In genomic region chr6:115765966-115766365, GRCh38 we compare ENCODE assay signal across 31 cellular contexts.
"Had no signal": no experiment of that assay in that cellular context is flagged by ENCODE, and none has a peak within 500 bp of the region (broad histone marks: within the 10 kb centered on the region; RNA-seq: fewer than 3 reads in every experiment).

No MANE protein-coding gene starts in this region.

- H3K27ac ChIP-seq: ascending aorta, cardiac muscle cell, colonic mucosa, VCaP had no signal

- DNase-seq: activated CD4-positive, alpha-beta memory T cell treated with anti-CD3 and anti-CD28 coated beads, Interleukin-2, amount 10 ng/mL, durations not matched to agents 7 days and 5 days; activated CD4-positive, alpha-beta T cell treated with anti-CD3 and anti-CD28 coated beads for 1 hour; activated CD4-positive, alpha-beta T cell treated with anti-CD3 and anti-CD28 coated beads for 36 hours; activated CD4-positive, alpha-beta T cell treated with anti-CD3 and anti-CD28 coated beads for 48 hours; activated CD4-positive, alpha-beta T cell treated with anti-CD3 and anti-CD28 coated beads, Interleukin-2, amount 10 ng/mL, durations not matched to agents 7 days and 5 days; activated CD4-positive, alpha-beta T cell treated with anti-CD3 and anti-CD28 coated beads, Interleukin-2, amount 50 U/mL, for 48 hours; activated CD4-positive, CD25-positive, alpha-beta regulatory T cell; activated CD8-positive, alpha-beta memory T cell treated with anti-CD3 and anti-CD28 coated beads for 24 hours; activated CD8-positive, alpha-beta memory T cell treated with anti-CD3 and anti-CD28 coated beads, Interleukin-2, amount 10 ng/mL, durations not matched to agents 7 days and 5 days; activated CD8-positive, alpha-beta memory T cell treated with anti-CD3 and anti-CD28 coated beads, Interleukin-2, amount 50 U/mL, for 48 hours; activated CD8-positive, alpha-beta T cell treated with anti-CD3 and anti-CD28 coated beads, Interleukin-2, amount 10 ng/mL, durations not matched to agents 7 days and 5 days; activated effector memory CD4-positive, alpha-beta T cell treated with Interleukin-2 at 50 U/mL for 16 hours; activated gamma-delta T cell; activated naive CD4-positive, alpha-beta T cell treated with anti-CD3 and anti-CD28 coated beads, Interleukin-2, amount 10 ng/mL, durations not matched to agents 7 days and 5 days; activated naive CD4-positive, alpha-beta T cell treated with Interleukin-2 at 50 U/mL for 16 hours; activated naive CD8-positive, alpha-beta T cell treated with anti-CD3 and anti-CD28 coated beads, Interleukin-2, amount 10 ng/mL, durations not matched to agents 7 days and 5 days; activated naive CD8-positive, alpha-beta T cell treated with anti-CD3 and anti-CD28 coated beads, Interleukin-2, amount 50 U/mL, for 24 hours; activated T-cell treated with anti-CD3 and anti-CD28 coated beads, Interleukin-2, amount 50 U/mL, for 24 hours; activated T-cell treated with anti-CD3 and anti-CD28 coated beads, Interleukin-2, amount 50 U/mL, for 48 hours; amygdala; anterior cingulate cortex; caudate nucleus; cerebellar nuclear complex; colonic mucosa; T-helper 2 cell; T-helper 9 cell had no signal

- FAIRE-seq: bronchial epithelial cell had no signal

- ATAC-seq: activated CD4-positive, alpha-beta T cell treated with anti-CD3 and anti-CD28 coated beads for 36 hours; activated CD4-positive, CD25-positive, alpha-beta regulatory T cell treated with anti-CD3 and anti-CD28 coated beads, Interleukin-2, amount 50 U/mL, for 24 hours; activated CD8-positive, alpha-beta memory T cell treated with anti-CD3 and anti-CD28 coated beads, Interleukin-2, amount 10 ng/mL, durations not matched to agents 7 days and 5 days; activated CD8-positive, alpha-beta T cell treated with anti-CD3 and anti-CD28 coated beads, Interleukin-2, amount 10 ng/mL, durations not matched to agents 7 days and 5 days; activated naive CD8-positive, alpha-beta T cell treated with anti-CD3 and anti-CD28 coated beads, Interleukin-2, amount 50 U/mL, for 24 hours had no signal

- H3K4me3 ChIP-seq: ascending aorta, cardiac muscle cell, colonic mucosa had no signal

- H3K27me3 ChIP-seq: ascending aorta, cardiac muscle cell, colonic mucosa had no signal

- H3K9me3 ChIP-seq: ascending aorta, colonic mucosa had no signal

- H3K36me3 ChIP-seq: ascending aorta, cardiac muscle cell, colonic mucosa had no signal
